11 cellular contexts compared by ENCODE assay signal in the genomic region with DNA sequence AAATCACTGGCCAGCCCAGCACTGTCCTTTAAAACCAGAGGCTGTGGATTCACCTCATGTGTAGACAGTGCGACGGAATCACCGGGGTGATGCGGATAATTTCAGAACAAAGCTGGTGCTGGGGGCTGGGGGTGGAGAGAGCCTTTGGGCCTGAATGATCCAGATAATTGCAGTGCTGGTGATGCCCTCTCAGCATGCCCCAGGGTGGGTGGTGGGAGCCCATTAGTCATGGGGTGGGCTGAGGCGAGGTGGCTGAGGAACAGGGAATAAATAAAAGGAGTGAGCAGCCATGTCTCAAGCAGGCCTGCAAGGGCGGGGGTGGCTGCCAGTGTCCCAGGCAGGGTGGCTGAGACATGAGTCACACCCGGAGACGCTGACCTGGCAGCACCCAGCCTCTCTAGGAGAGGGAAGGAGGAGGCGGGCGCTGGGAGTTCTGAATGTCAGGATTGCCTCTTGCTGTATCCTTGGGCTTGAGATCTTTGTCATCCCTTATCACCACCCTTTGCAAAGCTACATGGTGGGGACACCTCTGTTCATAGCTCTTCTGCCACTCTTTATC.
A peak's percentile ranks its signal among the peaks of the same experiment; 100 is the strongest.
DNase-seq lines count a peak whose midpoint lies in the region; TF ChIP-seq lines count a peak whose summit lies in the region.
"Had no signal": no experiment of that assay in that cellular context is flagged by ENCODE, and none has a peak within 500 bp of the region (broad histone marks: within the 10 kb centered on the region; RNA-seq: fewer than 3 reads in every experiment).

No MANE protein-coding gene starts in this region.

- in situ Hi-C loops in KBM-7 (cut with MboI; ENCODE audit: low pct_unique_long_range_greater_than_20kb, low sequenced_read_pairs), result no loop called here

- CTCF ChIA-PET in RWPE1 (lab: Yijun Ruan, JAX), result interaction anchor here (1.1 kb wide), 1 partner anchor 195 kb away, joined by 3 read pairs; no protein-coding TSS in a partner anchor

- POLR2A ChIA-PET in RWPE1 (lab: Yijun Ruan, JAX; ENCODE audit: low non-redundant PET), result no interaction called here

- peak; percentile 47 for DNase-seq in ELF-1 (ENCODE audit: low read depth, low spot score)
- DNase-seq in RWPE1 (ENCODE audit: low spot score), result peak; percentile 92
- peak; percentile 68 for DNase-seq in fibroblast of mammary gland (ENCODE audit: low read depth)
- DNase-seq in renal cortical epithelial cell (ENCODE audit: low read depth), result peak; percentile 78
- DNase-seq in NCI-H146 (lab: John Stamatoyannopoulos, UW), result no peak
- DNase-seq in NCI-H446 (lab: John Stamatoyannopoulos, UW), result no peak
- DNase-seq in NCI-H1092 (lab: John Stamatoyannopoulos, UW), result no peak
- DNase-seq in KBM-7, result no peak
- DNase-seq: activated CD4-positive, alpha-beta T cell treated with anti-CD3 and anti-CD28 coated beads, Interleukin-2, amount 10 ng/mL, durations not matched to agents 7 days and 5 days; left ventricle myocardium superior had no signal

- TF ChIP-seq CTCF in RWPE1 (conservative IDR thresholded peaks at IDR 0.05; ENCODE audit: low read depth) (no peak), fibroblast of mammary gland (conservative IDR thresholded peaks at IDR 0.05; ENCODE audit: control insufficient read depth, insufficient read depth, low read depth, low read length) (no peak)

- H3K4me3 ChIP-seq in fibroblast of mammary gland (ENCODE audit: control insufficient read depth, low read depth, low read length), result no peak overlapping the region
- H3K4me3 ChIP-seq: cardiac muscle cell had no signal

- peak overlapping the region; percentile 26 for H3K27ac ChIP-seq in RWPE1
- H3K27ac ChIP-seq: cardiac muscle cell had no signal

Comparison
In these comparisons a context has a peak if more than half of its experiments do, and no peak if none do; other contexts are left out.
1. DNase-seq: peak in ELF-1 (single experiment), RWPE1 (single experiment), fibroblast of mammary gland (single experiment) and renal cortical epithelial cell (single experiment); none in NCI-H146 (single experiment), NCI-H446 (0 of 2), NCI-H1092 (single experiment) and KBM-7 (single experiment).